27 cellular contexts compared by ENCODE assay signal in genomic region chr20:52461602-52462001, GRCh38.
"Had no signal": no experiment of that assay in that cellular context is flagged by ENCODE, and none has a peak within 500 bp of the region (broad histone marks: within the 10 kb centered on the region; RNA-seq: fewer than 3 reads in every experiment).

No MANE protein-coding gene starts in this region.

- H3K4me2 ChIP-seq: PC-9 had no signal

- H3K4me3 ChIP-seq: ascending aorta, cardiac muscle cell, K562, PC-9 had no signal

- H3K27ac ChIP-seq: ascending aorta, brain microvascular endothelial cell, cardiac muscle cell, PC-9 had no signal

- H2AFZ ChIP-seq: PC-9 had no signal

- H3K9me3 ChIP-seq: ascending aorta had no signal

- DNase-seq: activated CD4-positive, alpha-beta T cell treated with anti-CD3 and anti-CD28 coated beads for 48 hours; activated CD4-positive, alpha-beta T cell treated with anti-CD3 and anti-CD28 coated beads, Interleukin-2, amount 50 U/mL, for 4 hours; activated CD4-positive, CD25-positive, alpha-beta regulatory T cell treated with anti-CD3 and anti-CD28 coated beads, Interleukin-2, amount 50 U/mL, for 72 hours; activated CD8-positive, alpha-beta memory T cell treated with anti-CD3 and anti-CD28 coated beads, Interleukin-2, amount 50 U/mL, for 48 hours; activated CD8-positive, alpha-beta T cell treated with anti-CD3 and anti-CD28 coated beads, Interleukin-2, amount 10 ng/mL, durations not matched to agents 7 days and 5 days; activated effector memory CD4-positive, alpha-beta T cell treated with Interleukin-2 at 50 U/mL for 16 hours; activated naive CD4-positive, alpha-beta T cell; activated naive CD8-positive, alpha-beta T cell treated with anti-CD3 and anti-CD28 coated beads, Interleukin-2, amount 50 U/mL, for 24 hours; activated T-cell treated with anti-CD3 and anti-CD28 coated beads, Interleukin-2, amount 50 U/mL, for 1 hour; amniotic stem cell; brain microvascular endothelial cell; Karpas-422; NCI-H1105 treated with DMSO at 0.1 percent for 48 hours; NCI-H1436 treated with DMSO at 0.1 percent for 48 hours; NCI-H187; NCI-H2081; NCI-H510A; NCI-H526 treated with DMSO at 0.1 percent for 48 hours; PC-9; SIG-M5; T-helper 17 cell; T-helper 9 cell had no signal

- H3K27me3 ChIP-seq: ascending aorta, brain microvascular endothelial cell had no signal

- ATAC-seq: activated CD8-positive, alpha-beta T cell treated with anti-CD3 and anti-CD28 coated beads, Interleukin-2, amount 10 ng/mL, durations not matched to agents 7 days and 5 days; activated naive CD4-positive, alpha-beta T cell treated with anti-CD3 and anti-CD28 coated beads, Interleukin-2, amount 50 U/mL, for 72 hours; activated naive CD8-positive, alpha-beta T cell treated with anti-CD3 and anti-CD28 coated beads, Interleukin-2, amount 50 U/mL, for 24 hours; K562; T-helper 17 cell; WTC11 had no signal

- H3K4me1 ChIP-seq: ascending aorta had no signal

- H3K36me3 ChIP-seq: ascending aorta, brain microvascular endothelial cell, cardiac muscle cell had no signal
